Comparison of ENCODE assay signal across 22 cellular contexts in the genomic region with DNA sequence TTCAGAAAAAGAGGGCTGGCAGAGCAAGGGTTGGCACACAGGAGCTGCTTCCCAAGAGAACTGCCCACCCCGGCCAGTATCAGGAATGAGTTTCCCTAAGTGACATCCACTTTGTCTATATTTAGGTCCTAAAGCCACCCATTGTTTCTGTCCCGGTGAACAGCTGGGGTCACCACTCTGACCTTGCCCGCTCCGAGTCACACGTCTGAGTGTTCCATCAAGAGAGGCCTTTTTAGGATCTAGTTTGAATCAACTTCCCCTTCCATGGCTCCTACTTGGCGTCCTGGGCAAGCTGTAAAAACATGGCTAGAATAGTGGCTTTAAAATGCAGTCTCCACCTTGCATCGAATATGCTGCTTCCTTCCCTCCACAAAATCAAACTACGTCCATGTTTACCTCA.
"Had no signal": no experiment of that assay in that cellular context is flagged by ENCODE, and none has a peak within 500 bp of the region (broad histone marks: within the 10 kb centered on the region; RNA-seq: fewer than 3 reads in every experiment).

No MANE protein-coding gene starts in this region.

- H3K4me1 ChIP-seq: pancreas, psoas muscle, tibial artery had no signal

- H3K36me3 ChIP-seq: pancreas, tibial artery had no signal

- FAIRE-seq: pancreas, urothelium cell line had no signal

- H3K4me3 ChIP-seq: coronary artery, pancreas, psoas muscle, tibial artery had no signal

- H3K27ac ChIP-seq: pancreas, psoas muscle, tibial artery had no signal

- DNase-seq: activated B cell treated with CpG ODN at 0.5 μM for 24 hours; activated CD4-positive, alpha-beta T cell treated with anti-CD3 and anti-CD28 coated beads for 36 hours; activated CD4-positive, alpha-beta T cell treated with anti-CD3 and anti-CD28 coated beads, Interleukin-2, amount 50 U/mL, for 48 hours; activated CD8-positive, alpha-beta memory T cell treated with anti-CD3 and anti-CD28 coated beads, Interleukin-2, amount 50 U/mL, for 48 hours; activated naive CD4-positive, alpha-beta T cell; activated T-cell treated with anti-CD3 and anti-CD28 coated beads, Interleukin-2, amount 50 U/mL, for 4 hours; amygdala; cerebellar nuclear complex; endodermal cell; foreskin fibroblast; hippocampal formation; kidney glomerular epithelial cell; nephron progenitor cell; pancreas; psoas muscle; right cardiac atrium; stimulated activated CD4-positive, alpha-beta T cell treated with anti-CD3 and anti-CD28 coated beads, Interleukin-2, amount 100 ng/mL, for 24 hours; stimulated activated naive CD8-positive, alpha-beta T cell treated with anti-CD3 and anti-CD28 coated beads, Interleukin-15, amount 100 ng/mL, for 72 hours; T-helper 1 cell; tibial artery had no signal

- H3K9me3 ChIP-seq: pancreas, psoas muscle, tibial artery had no signal

- H3K27me3 ChIP-seq: pancreas, tibial artery had no signal
